In the genomic region with DNA sequence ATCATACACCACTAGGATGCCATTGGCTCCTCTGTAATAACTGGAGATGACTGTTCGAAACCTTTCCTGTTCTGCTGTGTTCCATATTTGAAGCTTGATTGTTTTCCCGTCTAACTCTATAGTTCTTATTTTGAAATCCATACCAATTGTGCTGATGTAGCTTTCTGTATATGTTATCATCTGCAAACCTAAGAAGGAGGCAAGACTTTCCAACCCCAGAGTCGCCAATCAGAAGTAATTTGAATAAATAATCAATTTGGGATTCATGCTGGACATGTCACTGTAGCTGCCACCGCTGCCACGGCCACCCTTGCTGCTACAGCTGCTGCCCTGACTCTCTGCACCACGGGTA, we compare ENCODE assay signal across 17 cellular contexts. TPM values are rescaled to one million over a fixed set of nuclear protein-coding genes. Genes with fewer than 3 reads are reported as not detected.
A peak's percentile ranks its signal among the peaks of the same experiment; 100 is the strongest.
DNase-seq lines count a peak whose midpoint lies in the region; ATAC-seq, FAIRE-seq and TF ChIP-seq lines count a peak whose summit lies in the region.
"Had no signal": no experiment of that assay in that cellular context is flagged by ENCODE, and none has a peak within 500 bp of the region (broad histone marks: within the 10 kb centered on the region; RNA-seq: fewer than 3 reads in every experiment).

No MANE protein-coding gene starts in this region.

- peak overlapping the region; percentile 49 for H3K27ac Mint-ChIP-seq in activated naive CD4-positive, alpha-beta T cell treated with anti-CD3 and anti-CD28 coated beads, Interleukin-2, amount 50 U/mL, for 24 hours
- peak overlapping the region in 5 of 8 donors; percentile 25 to 69 (median 52) for H3K27ac Mint-ChIP-seq in CD8-positive, alpha-beta memory T cell
- H3K27ac Mint-ChIP-seq in astrocyte (ENCODE audit: unreplicated experiment) (peak overlapping the region; percentile 93), natural killer cell (no peak overlapping the region)
- peak overlapping the region in 7 of 9 donors; percentile 5 to 80 (median 58) for H3K27ac Mint-ChIP-seq in naive thymus-derived CD4-positive, alpha-beta T cell

- CTCF ChIA-PET in CD8-positive, alpha-beta memory T cell (lab: Charles Lee): interaction anchor here (1.4 kb wide), 2 partner anchors 14 to 26 kb away, joined by 3 to 6 read pairs; no protein-coding TSS in a partner anchor
- CTCF ChIA-PET in naive thymus-derived CD4-positive, alpha-beta T cell (lab: Charles Lee): interaction anchor here (0.9 to 1.6 kb wide), 4 partner anchors 11 to 35 kb away, joined by 3 to 5 read pairs (median 3); no protein-coding TSS in a partner anchor

- no peak for DNase-seq in activated naive CD4-positive, alpha-beta T cell treated with Interleukin-2 at 50 U/mL for 16 hours
- no peak for DNase-seq in CD8-positive, alpha-beta memory T cell
- DNase-seq in astrocyte (ENCODE audit: low read depth) (no peak), natural killer cell (no peak), NCI-H2107 treated with DMSO at 0.1 percent for 48 hours (lab: John Stamatoyannopoulos, UW; ENCODE audit: unreplicated experiment) (no peak), cardiac septum (ENCODE audit: low spot score) (no peak)
- DNase-seq in naive thymus-derived CD4-positive, alpha-beta T cell: no peak
- DNase-seq: BE2C, KBM-7, NCI-H146, NCI-H2107, NCI-H345, NCI-H748 treated with DMSO at 0.1 percent for 48 hours had no signal

- ATAC-seq in naive thymus-derived CD4-positive, alpha-beta T cell: no peak
- no peak for ATAC-seq in natural killer cell
- ATAC-seq: Right ventricle myocardium inferior had no signal

- no peaks in the 10 kb centered on the region for H3K9me3 Mint-ChIP-seq in activated naive CD4-positive, alpha-beta T cell treated with anti-CD3 and anti-CD28 coated beads, Interleukin-2, amount 50 U/mL, for 24 hours
- H3K9me3 Mint-ChIP-seq in CD8-positive, alpha-beta memory T cell: no peaks in the 10 kb centered on the region
- H3K9me3 Mint-ChIP-seq in astrocyte (ENCODE audit: unreplicated experiment) (peaks cover 1% of the 10 kb centered on the region), natural killer cell (no peaks in the 10 kb centered on the region)
- no peaks in the 10 kb centered on the region for H3K9me3 Mint-ChIP-seq in naive thymus-derived CD4-positive, alpha-beta T cell

- POLR2A ChIA-PET in CD8-positive, alpha-beta memory T cell (lab: Charles Lee): no interaction called here
- POLR2A ChIA-PET in naive thymus-derived CD4-positive, alpha-beta T cell (lab: Charles Lee): interaction anchor here (1.6 kb wide), 1 partner anchor 10 kb away, joined by 5 read pairs; no protein-coding TSS in a partner anchor

- no peak for FAIRE-seq in astrocyte (lab: Jason Lieb, UNC)
- FAIRE-seq: H1 had no signal

- peaks cover 54% of the 10 kb centered on the region for H3K36me3 Mint-ChIP-seq in activated naive CD4-positive, alpha-beta T cell treated with anti-CD3 and anti-CD28 coated beads, Interleukin-2, amount 50 U/mL, for 24 hours
- H3K36me3 Mint-ChIP-seq in CD8-positive, alpha-beta memory T cell: peaks cover 30 to 93% (median 56%) of the 10 kb centered on the region in 3 donors
- H3K36me3 Mint-ChIP-seq in astrocyte (ENCODE audit: low read depth, unreplicated experiment) (peaks cover 47% of the 10 kb centered on the region), natural killer cell (peaks cover 56% of the 10 kb centered on the region)
- peaks cover 31 to 83% (median 72%) of the 10 kb centered on the region in 5 donors for H3K36me3 Mint-ChIP-seq in naive thymus-derived CD4-positive, alpha-beta T cell

- no peaks in the 10 kb centered on the region for H4K20me1 ChIP-seq in astrocyte (ENCODE audit: insufficient read depth, low read length)

- H3K4me1 Mint-ChIP-seq in activated naive CD4-positive, alpha-beta T cell treated with anti-CD3 and anti-CD28 coated beads, Interleukin-2, amount 50 U/mL, for 24 hours: peaks cover 58% of the 10 kb centered on the region
- H3K4me1 Mint-ChIP-seq in CD8-positive, alpha-beta memory T cell: peaks cover 16 to 39% (median 34%) of the 10 kb centered on the region in 3 donors
- H3K4me1 Mint-ChIP-seq in astrocyte (ENCODE audit: low read depth, unreplicated experiment): peaks cover 17% of the 10 kb centered on the region
- peaks cover 21 to 74% (median 39%) of the 10 kb centered on the region in 7 donors for H3K4me1 Mint-ChIP-seq in naive thymus-derived CD4-positive, alpha-beta T cell
- H3K4me1 Mint-ChIP-seq in natural killer cell: peaks cover 8 to 15% of the 10 kb centered on the region in 2 donors

- no peak overlapping the region for H3K9ac ChIP-seq in astrocyte (ENCODE audit: low read length)

- H3K4me3 Mint-ChIP-seq in activated naive CD4-positive, alpha-beta T cell treated with anti-CD3 and anti-CD28 coated beads, Interleukin-2, amount 50 U/mL, for 24 hours: no peak overlapping the region
- H3K4me3 Mint-ChIP-seq in CD8-positive, alpha-beta memory T cell: no peak overlapping the region
- H3K4me3 Mint-ChIP-seq in astrocyte (ENCODE audit: unreplicated experiment) (no peak overlapping the region), natural killer cell (no peak overlapping the region)
- H3K4me3 Mint-ChIP-seq in naive thymus-derived CD4-positive, alpha-beta T cell: peak overlapping the region in 1 of 10 donors; percentile 31

- H3K79me2 ChIP-seq in astrocyte (ENCODE audit: insufficient read depth, low read length): no peaks in the 10 kb centered on the region

- TF ChIP-seq CTCF in astrocyte (IDR thresholded peaks at IDR 0.05; ENCODE audit: insufficient read depth, low read depth, low read length): no peak
- TF ChIP-seq CTCF in natural killer cell (IDR thresholded peaks at IDR 0.05): no peak

- H3K4me2 ChIP-seq in astrocyte (ENCODE audit: low read length): no peak overlapping the region

- no peaks in the 10 kb centered on the region for H3K27me3 Mint-ChIP-seq in activated naive CD4-positive, alpha-beta T cell treated with anti-CD3 and anti-CD28 coated beads, Interleukin-2, amount 50 U/mL, for 24 hours
- H3K27me3 Mint-ChIP-seq in CD8-positive, alpha-beta memory T cell: no peaks in the 10 kb centered on the region
- H3K27me3 Mint-ChIP-seq in astrocyte (ENCODE audit: low read depth, unreplicated experiment) (no peaks in the 10 kb centered on the region), natural killer cell (ENCODE audit: low read depth in 2 of 2) (no peaks in the 10 kb centered on the region)
- H3K27me3 Mint-ChIP-seq in naive thymus-derived CD4-positive, alpha-beta T cell: no peaks in the 10 kb centered on the region

- H3K9me3 ChIP-seq in CD8-positive, alpha-beta memory T cell (ENCODE audit: low read length): no peaks in the 10 kb centered on the region
- H3K9me3 ChIP-seq in astrocyte (ENCODE audit: insufficient read depth, low read depth, low read length): no peaks in the 10 kb centered on the region
- H3K9me3 ChIP-seq in naive thymus-derived CD4-positive, alpha-beta T cell (ENCODE audit: control insufficient read depth in 2 of 3, low read length in 3 of 3): no peaks in the 10 kb centered on the region
- H3K9me3 ChIP-seq: BE2C had no signal

- intact Hi-C loops in naive thymus-derived CD4-positive, alpha-beta T cell (cut with micrococcal nuclease): no loop called here
- intact Hi-C loops in natural killer cell (cut with micrococcal nuclease) (no loop called here), cardiac septum (cut with DNase I) (no loop called here)

- peaks cover 94% of the 10 kb centered on the region for H3K36me3 ChIP-seq in CD8-positive, alpha-beta memory T cell (ENCODE audit: insufficient read depth, low read length)
- H3K36me3 ChIP-seq in astrocyte (ENCODE audit: insufficient read depth, low read length): peaks cover 51% of the 10 kb centered on the region
- H3K36me3 ChIP-seq in naive thymus-derived CD4-positive, alpha-beta T cell (ENCODE audit: control insufficient read depth in 2 of 3, insufficient read depth in 3 of 3, low read length in 3 of 3): peaks cover 66 to 97% (median 72%) of the 10 kb centered on the region in 3 experiments

- H3K27me3 ChIP-seq in CD8-positive, alpha-beta memory T cell (ENCODE audit: insufficient read depth, low read length, poor library complexity, severe bottlenecking): no peaks in the 10 kb centered on the region
- H3K27me3 ChIP-seq in astrocyte (ENCODE audit: insufficient read depth, low read length): no peaks in the 10 kb centered on the region
- H3K27me3 ChIP-seq in naive thymus-derived CD4-positive, alpha-beta T cell (ENCODE audit: control insufficient read depth in 2 of 2, insufficient read depth in 2 of 2, low read length in 2 of 2): no peaks in the 10 kb centered on the region
- H3K27me3 ChIP-seq: BE2C had no signal

- no peaks in the 10 kb centered on the region for H3K4me1 ChIP-seq in CD8-positive, alpha-beta memory T cell (ENCODE audit: insufficient read depth, low read length)
- no peaks in the 10 kb centered on the region for H3K4me1 ChIP-seq in astrocyte (ENCODE audit: insufficient read depth, low read length)
- peaks cover 0 to 7% of the 10 kb centered on the region in 2 donors for H3K4me1 ChIP-seq in naive thymus-derived CD4-positive, alpha-beta T cell (ENCODE audit: control insufficient read depth in 2 of 2, insufficient read depth in 2 of 2, low read length in 2 of 2)
- H3K4me1 ChIP-seq: BE2C had no signal

- H3K27ac ChIP-seq in CD8-positive, alpha-beta memory T cell (ENCODE audit: low read depth, low read length): no peak overlapping the region
- H3K27ac ChIP-seq in astrocyte (ENCODE audit: low read depth, low read length): no peak overlapping the region
- H3K27ac ChIP-seq in naive thymus-derived CD4-positive, alpha-beta T cell (ENCODE audit: low read depth, low read length): no peak overlapping the region
- H3K27ac ChIP-seq: HL-60 had no signal

- no peak overlapping the region for H3K4me3 ChIP-seq in CD8-positive, alpha-beta memory T cell (ENCODE audit: low read length)
- no peak overlapping the region for H3K4me3 ChIP-seq in astrocyte (ENCODE audit: insufficient read depth, low read depth, low read length)
- H3K4me3 ChIP-seq in naive thymus-derived CD4-positive, alpha-beta T cell (ENCODE audit: low read length): no peak overlapping the region

- no peak overlapping the region for H2AFZ ChIP-seq in astrocyte (ENCODE audit: low read depth, low read length)

RNA-seq across cellular contexts. Expression of a gene that starts 20.7 kb away (rescaled TPM):
- 100 to 1,000 TPM; 142 to 145 TPM for total RNA-seq in CD8-positive, alpha-beta memory T cell
- polyA plus RNA-seq in CD8-positive, alpha-beta memory T cell: 173 TPM
- 377 and 447 TPM in 2 replicates for total RNA-seq in astrocyte
- 1,000 to 10,000 TPM in 1 of 5 experiments, 10 to 100 TPM in 4; 74.1 to 1,177 (median 89.6) TPM for total RNA-seq in naive thymus-derived CD4-positive, alpha-beta T cell
- polyA plus RNA-seq in naive thymus-derived CD4-positive, alpha-beta T cell: 100 to 1,000 TPM; 221 to 244 TPM
- 10 to 100 TPM; 49.1 to 91.6 (median 86.2) TPM for total RNA-seq in natural killer cell
- total RNA-seq in cardiac septum: 53.2 TPM

Comparison
In these comparisons a context has a peak if more than half of its experiments do, and no peak if none do; other contexts are left out.
1. H3K27ac Mint-ChIP-seq: peak in activated naive CD4-positive, alpha-beta T cell treated with anti-CD3 and anti-CD28 coated beads, Interleukin-2, amount 50 U/mL, for 24 hours (single experiment), CD8-positive, alpha-beta memory T cell (5 of 8), astrocyte (single experiment) and naive thymus-derived CD4-positive, alpha-beta T cell (7 of 9); none in natural killer cell (0 of 2).